ENCODE assay signal across 8 cellular contexts in the genomic region with DNA sequence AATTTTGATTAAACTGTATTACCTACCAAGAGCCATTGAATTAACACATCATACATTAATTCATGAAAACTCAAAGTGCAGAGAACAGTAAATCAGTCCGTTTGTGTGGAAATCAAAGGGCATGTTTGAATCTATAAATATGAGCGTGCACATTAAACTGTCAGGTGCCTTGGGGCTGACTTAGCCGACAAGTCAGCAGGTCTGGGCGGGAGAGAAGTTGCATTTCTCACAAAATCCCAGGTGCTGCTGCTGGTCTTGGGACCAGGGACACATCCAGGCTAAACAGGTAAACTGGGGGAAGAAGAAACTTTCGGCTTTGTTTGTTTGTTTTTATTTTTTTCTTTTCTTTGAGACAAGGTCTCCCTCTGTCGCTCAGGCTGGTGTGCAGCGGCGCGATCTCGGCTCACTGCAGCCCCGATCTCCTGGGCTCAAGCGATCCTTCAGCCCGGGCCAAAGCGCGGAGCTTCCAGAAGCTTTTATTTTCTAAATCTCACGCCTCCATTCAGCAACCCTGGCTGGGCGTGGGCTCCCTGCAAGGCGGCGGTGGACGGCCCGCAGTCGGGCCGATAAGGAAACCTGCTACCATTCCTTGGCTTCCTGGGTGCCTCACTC.
A peak's percentile ranks its signal among the peaks of the same experiment; 100 is the strongest.
DNase-seq lines count a peak whose midpoint lies in the region; ATAC-seq and TF ChIP-seq lines count a peak whose summit lies in the region.

No MANE protein-coding gene starts in this region.

- peak; percentile 57 for TF ChIP-seq RAD21 in Ishikawa (IDR thresholded peaks at IDR 0.05; ENCODE audit: low read depth)

- H3K9me3 ChIP-seq in SU-DHL-6 (ENCODE audit: insufficient read depth, low read length) (peaks cover 14% of the 10 kb centered on the region; the same call in 1 of the 2 replicates), esophagus (ENCODE audit: control insufficient read depth in 2 of 2, insufficient read depth in 1 of 2, low read depth in 1 of 2, low read length in 1 of 2) (peaks cover 2 to 6% of the 10 kb centered on the region in 2 donors)

- intact Hi-C loops in natural killer cell (cut with micrococcal nuclease) = loop anchor here (1.0 kb wide), 1 partner anchor 366 kb away; no protein-coding TSS in a partner anchor

- H3K36me3 ChIP-seq in SU-DHL-6 (ENCODE audit: low read length) (no peaks in the 10 kb centered on the region), esophagus (ENCODE audit: control insufficient read depth in 2 of 2, insufficient read depth in 2 of 2, low read length in 1 of 2) (no peaks in the 10 kb centered on the region)

- H3K27ac ChIP-seq in SU-DHL-6 (ENCODE audit: low read depth, low read length) (peak overlapping the region; percentile 65), esophagus (ENCODE audit: low read depth in 2 of 2, low read length in 1 of 2) (peak overlapping the region; percentile 84 to 85)

- H2AFZ ChIP-seq in SU-DHL-6 (ENCODE audit: low read depth, low read length, severe bottlenecking) = peak overlapping the region; percentile 88

- no peak for DNase-seq in activated CD4-positive, CD25-positive, alpha-beta regulatory T cell treated with anti-CD3 and anti-CD28 coated beads, Interleukin-2, amount 50 U/mL, for 72 hours
- DNase-seq in natural killer cell (no peak), cerebellar nuclear complex (lab: John Stamatoyannopoulos, UW) (no peak)

- H3K9me2 ChIP-seq in SU-DHL-6 (replicated peaks; ENCODE audit: insufficient read depth, low read length) = no peaks in the 10 kb centered on the region

- peak overlapping the region; percentile 90 to 93 for H3K27ac Mint-ChIP-seq in natural killer cell

- H3K27me3 ChIP-seq in SU-DHL-6 (ENCODE audit: low read length) = no peaks in the 10 kb centered on the region
- H3K27me3 ChIP-seq in esophagus (ENCODE audit: control insufficient read depth in 1 of 2, insufficient read depth in 2 of 2, low read length in 2 of 2) = no peaks in the 10 kb centered on the region

- H4K20me1 ChIP-seq in SU-DHL-6 (ENCODE audit: low read depth, low read length) = no peaks in the 10 kb centered on the region

- H3K4me3 Mint-ChIP-seq in natural killer cell = peak overlapping the region; percentile 92

- peaks cover 23 to 36% of the 10 kb centered on the region in 2 donors for H3K4me1 Mint-ChIP-seq in natural killer cell

- H3F3A ChIP-seq in SU-DHL-6 (ENCODE audit: insufficient read depth) = peaks cover 14% of the 10 kb centered on the region

- H3K9ac ChIP-seq in SU-DHL-6 (ENCODE audit: low read length) = peak overlapping the region; percentile 70

- H3K79me2 ChIP-seq in SU-DHL-6 (ENCODE audit: insufficient read depth, low read length) = no peaks in the 10 kb centered on the region

- ATAC-seq in activated CD4-positive, CD25-positive, alpha-beta regulatory T cell treated with anti-CD3 and anti-CD28 coated beads, Interleukin-2, amount 50 U/mL, for 24 hours = peak; percentile 24 to 29
- ATAC-seq in GM21825 (IDR thresholded peaks at IDR 0.05; ENCODE audit: unreplicated experiment) (peak; percentile 32), natural killer cell (peak; percentile 46 to 57 (median 51))

- H3K4me2 ChIP-seq in SU-DHL-6 (ENCODE audit: low read depth, low read length, poor library complexity, severe bottlenecking) = peak overlapping the region; percentile 58

- peaks cover 8% of the 10 kb centered on the region for H3K36me3 Mint-ChIP-seq in natural killer cell

- H3K9me3 Mint-ChIP-seq in natural killer cell = peaks cover 3 to 6% of the 10 kb centered on the region in 2 donors

- H3K4me1 ChIP-seq in esophagus (ENCODE audit: control insufficient read depth in 2 of 2, insufficient read depth in 2 of 2, low read length in 1 of 2) = peaks cover 0 to 5% of the 10 kb centered on the region in 2 donors

- H3K27me3 Mint-ChIP-seq in natural killer cell (ENCODE audit: low read depth in 2 of 2) = no peaks in the 10 kb centered on the region

- TF ChIP-seq CTCF in SU-DHL-6 (IDR thresholded peaks at IDR 0.05; ENCODE audit: insufficient read depth, low read length, poor library complexity, severe bottlenecking) (peak; percentile 40), natural killer cell (IDR thresholded peaks at IDR 0.05) (no peak)

- H3K4me3 ChIP-seq in SU-DHL-6 (ENCODE audit: insufficient read depth, low read length, poor library complexity, severe bottlenecking) (peak overlapping the region; percentile 81), esophagus (ENCODE audit: low read depth in 1 of 2, low read length in 2 of 2) (peak overlapping the region; percentile 76 to 80)

- WGBS in esophagus, 2 donors = 0 to 1% methylated on average over 22 to 23 of the region's 23 CpGs

- TF ChIP-seq EP300 in Ishikawa (IDR thresholded peaks at IDR 0.05; ENCODE audit: borderline replicate concordance) = no peak

TF ChIP-seq in Ishikawa, 13 proteins besides CTCF, POLR2A, EP300 and RAD21:
- TF ChIP-seq CEBPB (IDR thresholded peaks at IDR 0.05) = no peak
